In genomic region chr6:161238076-161238869, GRCh38 we compare ENCODE assay signal across 3 cellular contexts.
TF ChIP-seq lines count a peak whose summit lies in the region.

No MANE protein-coding gene starts in this region.

TF ChIP-seq in HEK293, 187 proteins besides CTCF, POLR2A, EP300 and RAD21:
- no peak for TF ChIP-seq ZNF169 (tag by site-specific recombination; IDR thresholded peaks at IDR 0.05)
- TF ChIP-seq ZNF274 (IDR thresholded peaks at IDR 0.05; ENCODE audit: low read length) = no peak
- no peak for TF ChIP-seq ZNF274 (tag by site-specific recombination; IDR thresholded peaks at IDR 0.05; ENCODE audit: borderline replicate concordance)
- peak; percentile 36; the same call in 1 of the 2 replicates for TF ChIP-seq ZFHX2 (tag by site-specific recombination; conservative IDR thresholded peaks at IDR 0.05)
- peak; percentile 52; the same call in 1 of the 2 replicates for TF ChIP-seq EGR2 (tag by site-specific recombination; IDR thresholded peaks at IDR 0.05; ENCODE audit: low read depth)
- TF ChIP-seq ZNF16 (tag by site-specific recombination; IDR thresholded peaks at IDR 0.05; ENCODE audit: low read depth) = no peak

TF ChIP-seq in K562, 482 proteins besides CTCF, POLR2A, EP300 and RAD21 (continues in another document):
- TF ChIP-seq ZNF133 (CRISPR knock-in tag; IDR thresholded peaks at IDR 0.05) (no peak), OTX1 (CRISPR knock-in tag; IDR thresholded peaks at IDR 0.05) (no peak), PREB (CRISPR knock-in tag; IDR thresholded peaks at IDR 0.05) (no peak), CBX5 (IDR thresholded peaks at IDR 0.05; ENCODE audit: borderline replicate concordance, low read depth) (no peak), RCOR1 (IDR thresholded peaks at IDR 0.05; ENCODE audit: borderline replicate concordance in 1 of 2, low read depth in 2 of 2, low read length in 2 of 2) (peak in 1 of 2 experiments; percentile 34; a peak in 1 of 4 replicates), STAT5A (IDR thresholded peaks at IDR 0.05; ENCODE audit: borderline replicate concordance, low read length) (no peak), TFAM (CRISPR knock-in tag; conservative IDR thresholded peaks at IDR 0.05) (no peak), TRIM24 (IDR thresholded peaks at IDR 0.05) (no peak), ETV1 (tag; conservative IDR thresholded peaks at IDR 0.05; ENCODE audit: low read depth) (no peak), ARID2 (IDR thresholded peaks at IDR 0.05) (no peak), EGR1 (conservative IDR thresholded peaks at IDR 0.05) (peak; percentile 64), RFX7 (CRISPR knock-in tag; IDR thresholded peaks at IDR 0.05) (no peak), ATF6 (CRISPR knock-in tag; IDR thresholded peaks at IDR 0.05) (no peak), KDM1A (IDR thresholded peaks at IDR 0.05) (peak; percentile 62 to 66; a peak in 2 of 4 replicates), CTBP1 (IDR thresholded peaks at IDR 0.05; ENCODE audit: borderline replicate concordance) (peak; percentile 72), MAFG (tag; conservative IDR thresholded peaks at IDR 0.05) (no peak), MBD2 (IDR thresholded peaks at IDR 0.05; ENCODE audit: borderline replicate concordance, low read depth) (no peak), RBM14 (IDR thresholded peaks at IDR 0.05; ENCODE audit: borderline replicate concordance, insufficient read depth, low read depth, low read length) (no peak), CBX3 (IDR thresholded peaks at IDR 0.05; ENCODE audit: borderline replicate concordance in 1 of 2, low read length in 2 of 2) (no peak), NFXL1 (CRISPR knock-in tag; IDR thresholded peaks at IDR 0.05) (no peak), STAT5B (CRISPR knock-in tag; IDR thresholded peaks at IDR 0.05) (no peak), PHF8 (IDR thresholded peaks at IDR 0.05; ENCODE audit: borderline replicate concordance, low read length) (no peak), CREB3 (tag; conservative IDR thresholded peaks at IDR 0.05; ENCODE audit: low read depth) (no peak), TRIM25 (IDR thresholded peaks at IDR 0.05; ENCODE audit: borderline replicate concordance) (no peak), E4F1 (CRISPR knock-in tag; IDR thresholded peaks at IDR 0.05; ENCODE audit: borderline replicate concordance) (no peak)

TF ChIP-seq in HepG2, 621 proteins besides CTCF, POLR2A, EP300 and RAD21:
- TF ChIP-seq NONO (IDR thresholded peaks at IDR 0.05) = no peak
- no peak for TF ChIP-seq NONO (CRISPR knock-in tag; conservative IDR thresholded peaks at IDR 0.05)
- no peak for TF ChIP-seq ZXDC (CRISPR knock-in tag; IDR thresholded peaks at IDR 0.05)
- TF ChIP-seq FUBP1 (CRISPR knock-in tag; IDR thresholded peaks at IDR 0.05; ENCODE audit: borderline replicate concordance) = no peak
- TF ChIP-seq NFIC (IDR thresholded peaks at IDR 0.05; ENCODE audit: low read length) = no peak
- no peak for TF ChIP-seq FOXK1 (CRISPR knock-in tag; IDR thresholded peaks at IDR 0.05; ENCODE audit: borderline replicate concordance, low read depth)
- no peak for TF ChIP-seq GLI4 (CRISPR knock-in tag; IDR thresholded peaks at IDR 0.05; ENCODE audit: borderline replicate concordance)
- TF ChIP-seq ZNF766 (CRISPR knock-in tag; IDR thresholded peaks at IDR 0.05; ENCODE audit: borderline replicate concordance) = no peak
